In genomic region chr1:214249651-214250050, GRCh38 we compare ENCODE assay signal across 9 cellular contexts.
"Had no signal": no experiment of that assay in that cellular context is flagged by ENCODE, and none has a peak within 500 bp of the region (broad histone marks: within the 10 kb centered on the region; RNA-seq: fewer than 3 reads in every experiment).

No MANE protein-coding gene starts in this region.

- H3K4me1 Mint-ChIP-seq: IgD-negative memory B cell had no signal

- H3K36me3 Mint-ChIP-seq: IgD-negative memory B cell had no signal

- ATAC-seq: HCT116, HepG2 had no signal

- H3K27ac Mint-ChIP-seq: HFFc6, IgD-negative memory B cell had no signal

- H3K27ac ChIP-seq: HL-60, KMS-11 had no signal

- DNase-seq: GOT3, H9, HFFc6, KBM-7 had no signal

- H3K4me3 Mint-ChIP-seq: HFFc6, IgD-negative memory B cell had no signal

- H3K9ac ChIP-seq: KMS-11 had no signal

- H3K9me3 Mint-ChIP-seq: H9, HFFc6, IgD-negative memory B cell had no signal

- H3K4me2 ChIP-seq: KMS-11 had no signal
